ENCODE assay signal across 3 cellular contexts in the genomic region with DNA sequence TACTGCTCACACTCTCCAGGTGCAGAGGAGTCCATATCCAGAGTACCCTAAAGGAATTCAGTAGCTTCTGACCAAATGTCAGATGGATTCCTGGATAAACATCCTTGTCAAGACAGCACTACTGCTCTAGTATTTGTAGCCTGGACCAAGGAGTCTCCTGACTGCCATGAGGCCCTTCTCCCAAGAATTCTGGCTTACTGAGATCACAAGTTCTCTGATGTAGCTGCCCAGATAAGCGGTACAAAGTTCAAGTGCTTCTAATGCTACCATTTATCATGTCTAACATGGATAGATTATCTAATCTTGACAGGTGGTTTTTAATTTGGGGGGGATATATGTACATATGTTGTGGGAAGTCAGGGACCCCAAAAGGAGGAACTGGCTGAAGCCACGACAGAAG.
TF ChIP-seq lines count a peak whose summit lies in the region.

No MANE protein-coding gene starts in this region.

TF ChIP-seq in GM23338, 12 proteins besides CTCF, POLR2A, EP300 and RAD21 (continues in another document):
- TF ChIP-seq, protein P1, sequence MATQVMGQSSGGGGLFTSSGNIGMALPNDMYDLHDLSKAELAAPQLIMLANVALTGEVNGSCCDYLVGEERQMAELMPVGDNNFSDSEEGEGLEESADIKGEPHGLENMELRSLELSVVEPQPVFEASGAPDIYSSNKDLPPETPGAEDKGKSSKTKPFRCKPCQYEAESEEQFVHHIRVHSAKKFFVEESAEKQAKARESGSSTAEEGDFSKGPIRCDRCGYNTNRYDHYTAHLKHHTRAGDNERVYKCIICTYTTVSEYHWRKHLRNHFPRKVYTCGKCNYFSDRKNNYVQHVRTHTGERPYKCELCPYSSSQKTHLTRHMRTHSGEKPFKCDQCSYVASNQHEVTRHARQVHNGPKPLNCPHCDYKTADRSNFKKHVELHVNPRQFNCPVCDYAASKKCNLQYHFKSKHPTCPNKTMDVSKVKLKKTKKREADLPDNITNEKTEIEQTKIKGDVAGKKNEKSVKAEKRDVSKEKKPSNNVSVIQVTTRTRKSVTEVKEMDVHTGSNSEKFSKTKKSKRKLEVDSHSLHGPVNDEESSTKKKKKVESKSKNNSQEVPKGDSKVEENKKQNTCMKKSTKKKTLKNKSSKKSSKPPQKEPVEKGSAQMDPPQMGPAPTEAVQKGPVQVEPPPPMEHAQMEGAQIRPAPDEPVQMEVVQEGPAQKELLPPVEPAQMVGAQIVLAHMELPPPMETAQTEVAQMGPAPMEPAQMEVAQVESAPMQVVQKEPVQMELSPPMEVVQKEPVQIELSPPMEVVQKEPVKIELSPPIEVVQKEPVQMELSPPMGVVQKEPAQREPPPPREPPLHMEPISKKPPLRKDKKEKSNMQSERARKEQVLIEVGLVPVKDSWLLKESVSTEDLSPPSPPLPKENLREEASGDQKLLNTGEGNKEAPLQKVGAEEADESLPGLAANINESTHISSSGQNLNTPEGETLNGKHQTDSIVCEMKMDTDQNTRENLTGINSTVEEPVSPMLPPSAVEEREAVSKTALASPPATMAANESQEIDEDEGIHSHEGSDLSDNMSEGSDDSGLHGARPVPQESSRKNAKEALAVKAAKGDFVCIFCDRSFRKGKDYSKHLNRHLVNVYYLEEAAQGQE (IDR thresholded peaks at IDR 0.05; ENCODE audit: unreplicated experiment) = no peak

TF ChIP-seq in WTC11, 78 proteins besides CTCF, POLR2A, EP300 and RAD21 (continues in another document):
- TF ChIP-seq IRF2 (CRISPR knock-in tag; IDR thresholded peaks at IDR 0.05; ENCODE audit: borderline replicate concordance, low read depth) (no peak), MXD4 (CRISPR knock-in tag; IDR thresholded peaks at IDR 0.05; ENCODE audit: borderline replicate concordance) (no peak), TEAD4 (CRISPR knock-in tag; IDR thresholded peaks at IDR 0.05) (no peak), TEAD1 (CRISPR knock-in tag; IDR thresholded peaks at IDR 0.05) (no peak), ATF1 (CRISPR knock-in tag; IDR thresholded peaks at IDR 0.05) (no peak), ZNF317 (CRISPR knock-in tag; IDR thresholded peaks at IDR 0.05; ENCODE audit: borderline replicate concordance, low read depth) (no peak), FOXK1 (CRISPR knock-in tag; IDR thresholded peaks at IDR 0.05) (no peak), ELF4 (CRISPR knock-in tag; IDR thresholded peaks at IDR 0.05; ENCODE audit: low read depth) (no peak), ETV6 (CRISPR knock-in tag; IDR thresholded peaks at IDR 0.05) (no peak), FOXP1 (CRISPR knock-in tag; IDR thresholded peaks at IDR 0.05; ENCODE audit: borderline replicate concordance) (no peak)
- TF ChIP-seq, protein P2, sequence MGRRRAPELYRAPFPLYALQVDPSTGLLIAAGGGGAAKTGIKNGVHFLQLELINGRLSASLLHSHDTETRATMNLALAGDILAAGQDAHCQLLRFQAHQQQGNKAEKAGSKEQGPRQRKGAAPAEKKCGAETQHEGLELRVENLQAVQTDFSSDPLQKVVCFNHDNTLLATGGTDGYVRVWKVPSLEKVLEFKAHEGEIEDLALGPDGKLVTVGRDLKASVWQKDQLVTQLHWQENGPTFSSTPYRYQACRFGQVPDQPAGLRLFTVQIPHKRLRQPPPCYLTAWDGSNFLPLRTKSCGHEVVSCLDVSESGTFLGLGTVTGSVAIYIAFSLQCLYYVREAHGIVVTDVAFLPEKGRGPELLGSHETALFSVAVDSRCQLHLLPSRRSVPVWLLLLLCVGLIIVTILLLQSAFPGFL (CRISPR knock-in tag; IDR thresholded peaks at IDR 0.05; ENCODE audit: borderline replicate concordance) = no peak
- TF ChIP-seq, protein P3, sequence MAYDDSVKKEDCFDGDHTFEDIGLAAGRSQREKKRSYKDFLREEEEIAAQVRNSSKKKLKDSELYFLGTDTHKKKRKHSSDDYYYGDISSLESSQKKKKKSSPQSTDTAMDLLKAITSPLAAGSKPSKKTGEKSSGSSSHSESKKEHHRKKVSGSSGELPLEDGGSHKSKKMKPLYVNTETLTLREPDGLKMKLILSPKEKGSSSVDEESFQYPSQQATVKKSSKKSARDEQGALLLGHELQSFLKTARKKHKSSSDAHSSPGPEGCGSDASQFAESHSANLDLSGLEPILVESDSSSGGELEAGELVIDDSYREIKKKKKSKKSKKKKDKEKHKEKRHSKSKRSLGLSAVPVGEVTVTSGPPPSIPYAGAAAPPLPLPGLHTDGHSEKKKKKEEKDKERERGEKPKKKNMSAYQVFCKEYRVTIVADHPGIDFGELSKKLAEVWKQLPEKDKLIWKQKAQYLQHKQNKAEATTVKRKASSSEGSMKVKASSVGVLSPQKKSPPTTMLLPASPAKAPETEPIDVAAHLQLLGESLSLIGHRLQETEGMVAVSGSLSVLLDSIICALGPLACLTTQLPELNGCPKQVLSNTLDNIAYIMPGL (CRISPR knock-in tag; IDR thresholded peaks at IDR 0.05) = no peak
- TF ChIP-seq, protein P4, sequence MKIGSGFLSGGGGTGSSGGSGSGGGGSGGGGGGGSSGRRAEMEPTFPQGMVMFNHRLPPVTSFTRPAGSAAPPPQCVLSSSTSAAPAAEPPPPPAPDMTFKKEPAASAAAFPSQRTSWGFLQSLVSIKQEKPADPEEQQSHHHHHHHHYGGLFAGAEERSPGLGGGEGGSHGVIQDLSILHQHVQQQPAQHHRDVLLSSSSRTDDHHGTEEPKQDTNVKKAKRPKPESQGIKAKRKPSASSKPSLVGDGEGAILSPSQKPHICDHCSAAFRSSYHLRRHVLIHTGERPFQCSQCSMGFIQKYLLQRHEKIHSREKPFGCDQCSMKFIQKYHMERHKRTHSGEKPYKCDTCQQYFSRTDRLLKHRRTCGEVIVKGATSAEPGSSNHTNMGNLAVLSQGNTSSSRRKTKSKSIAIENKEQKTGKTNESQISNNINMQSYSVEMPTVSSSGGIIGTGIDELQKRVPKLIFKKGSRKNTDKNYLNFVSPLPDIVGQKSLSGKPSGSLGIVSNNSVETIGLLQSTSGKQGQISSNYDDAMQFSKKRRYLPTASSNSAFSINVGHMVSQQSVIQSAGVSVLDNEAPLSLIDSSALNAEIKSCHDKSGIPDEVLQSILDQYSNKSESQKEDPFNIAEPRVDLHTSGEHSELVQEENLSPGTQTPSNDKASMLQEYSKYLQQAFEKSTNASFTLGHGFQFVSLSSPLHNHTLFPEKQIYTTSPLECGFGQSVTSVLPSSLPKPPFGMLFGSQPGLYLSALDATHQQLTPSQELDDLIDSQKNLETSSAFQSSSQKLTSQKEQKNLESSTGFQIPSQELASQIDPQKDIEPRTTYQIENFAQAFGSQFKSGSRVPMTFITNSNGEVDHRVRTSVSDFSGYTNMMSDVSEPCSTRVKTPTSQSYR (CRISPR knock-in tag; IDR thresholded peaks at IDR 0.05) = no peak
- TF ChIP-seq, protein P5, sequence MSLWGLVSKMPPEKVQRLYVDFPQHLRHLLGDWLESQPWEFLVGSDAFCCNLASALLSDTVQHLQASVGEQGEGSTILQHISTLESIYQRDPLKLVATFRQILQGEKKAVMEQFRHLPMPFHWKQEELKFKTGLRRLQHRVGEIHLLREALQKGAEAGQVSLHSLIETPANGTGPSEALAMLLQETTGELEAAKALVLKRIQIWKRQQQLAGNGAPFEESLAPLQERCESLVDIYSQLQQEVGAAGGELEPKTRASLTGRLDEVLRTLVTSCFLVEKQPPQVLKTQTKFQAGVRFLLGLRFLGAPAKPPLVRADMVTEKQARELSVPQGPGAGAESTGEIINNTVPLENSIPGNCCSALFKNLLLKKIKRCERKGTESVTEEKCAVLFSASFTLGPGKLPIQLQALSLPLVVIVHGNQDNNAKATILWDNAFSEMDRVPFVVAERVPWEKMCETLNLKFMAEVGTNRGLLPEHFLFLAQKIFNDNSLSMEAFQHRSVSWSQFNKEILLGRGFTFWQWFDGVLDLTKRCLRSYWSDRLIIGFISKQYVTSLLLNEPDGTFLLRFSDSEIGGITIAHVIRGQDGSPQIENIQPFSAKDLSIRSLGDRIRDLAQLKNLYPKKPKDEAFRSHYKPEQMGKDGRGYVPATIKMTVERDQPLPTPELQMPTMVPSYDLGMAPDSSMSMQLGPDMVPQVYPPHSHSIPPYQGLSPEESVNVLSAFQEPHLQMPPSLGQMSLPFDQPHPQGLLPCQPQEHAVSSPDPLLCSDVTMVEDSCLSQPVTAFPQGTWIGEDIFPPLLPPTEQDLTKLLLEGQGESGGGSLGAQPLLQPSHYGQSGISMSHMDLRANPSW (CRISPR knock-in tag; conservative IDR thresholded peaks at IDR 0.05; ENCODE audit: low read depth) = no peak
- TF ChIP-seq, protein P6, sequence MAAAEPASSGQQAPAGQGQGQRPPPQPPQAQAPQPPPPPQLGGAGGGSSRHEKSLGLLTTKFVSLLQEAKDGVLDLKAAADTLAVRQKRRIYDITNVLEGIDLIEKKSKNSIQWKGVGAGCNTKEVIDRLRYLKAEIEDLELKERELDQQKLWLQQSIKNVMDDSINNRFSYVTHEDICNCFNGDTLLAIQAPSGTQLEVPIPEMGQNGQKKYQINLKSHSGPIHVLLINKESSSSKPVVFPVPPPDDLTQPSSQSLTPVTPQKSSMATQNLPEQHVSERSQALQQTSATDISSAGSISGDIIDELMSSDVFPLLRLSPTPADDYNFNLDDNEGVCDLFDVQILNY (CRISPR knock-in tag; IDR thresholded peaks at IDR 0.05) = no peak

TF ChIP-seq in H1, 55 proteins besides CTCF, POLR2A, EP300 and RAD21:
- TF ChIP-seq SIN3A (conservative IDR thresholded peaks at IDR 0.05 in 1 of 2, IDR thresholded peaks at IDR 0.05 in 1 of 2; ENCODE audit: low read depth in 1 of 2, low read length in 2 of 2) (no peak), GABPA (IDR thresholded peaks at IDR 0.05; ENCODE audit: borderline replicate concordance, insufficient read depth, low read length) (no peak), NANOG (IDR thresholded peaks at IDR 0.05; ENCODE audit: insufficient read depth, low read depth, low read length, poor library complexity, severe bottlenecking) (no peak), JUND (IDR thresholded peaks at IDR 0.05; ENCODE audit: low read length) (no peak)
- TF ChIP-seq, protein P7, sequence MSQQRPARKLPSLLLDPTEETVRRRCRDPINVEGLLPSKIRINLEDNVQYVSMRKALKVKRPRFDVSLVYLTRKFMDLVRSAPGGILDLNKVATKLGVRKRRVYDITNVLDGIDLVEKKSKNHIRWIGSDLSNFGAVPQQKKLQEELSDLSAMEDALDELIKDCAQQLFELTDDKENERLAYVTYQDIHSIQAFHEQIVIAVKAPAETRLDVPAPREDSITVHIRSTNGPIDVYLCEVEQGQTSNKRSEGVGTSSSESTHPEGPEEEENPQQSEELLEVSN (IDR thresholded peaks at IDR 0.05) = no peak
